ENCODE assay signal across 20 cellular contexts in genomic region chr11:17296852-17297559, GRCh38. TPM values are rescaled to one million over a fixed set of nuclear protein-coding genes. Genes with fewer than 3 reads are reported as not detected.
DNase-seq lines count a peak whose midpoint lies in the region; ATAC-seq and TF ChIP-seq lines count a peak whose summit lies in the region.
"Had no signal": no experiment of that assay in that cellular context is flagged by ENCODE, and none has a peak within 500 bp of the region (broad histone marks: within the 10 kb centered on the region; RNA-seq: fewer than 3 reads in every experiment).

No MANE protein-coding gene starts in this region.

- ATAC-seq in HG02870 (IDR thresholded peaks at IDR 0.05; ENCODE audit: unreplicated experiment) (peak; percentile 32), left colon (no peak)
- peak; percentile 75 for ATAC-seq in activated CD8-positive, alpha-beta T cell treated with anti-CD3 and anti-CD28 coated beads for 36 hours
- ATAC-seq in naive thymus-derived CD8-positive, alpha-beta T cell: peak; percentile 32 to 44
- ATAC-seq: A549 had no signal

- H3K27me3 ChIP-seq in BE2C: no peaks in the 10 kb centered on the region
- H3K27me3 ChIP-seq: adrenal gland, neutrophil, right atrium auricular region had no signal

- no peaks in the 10 kb centered on the region for H3K4me1 ChIP-seq in BE2C
- H3K4me1 ChIP-seq: A549, adrenal gland, right atrium auricular region had no signal

- H3K9me3 ChIP-seq in BE2C: no peaks in the 10 kb centered on the region
- H3K9me3 ChIP-seq: A549, adrenal gland, neutrophil, right atrium auricular region, thoracic aorta had no signal

- no peak overlapping the region for H3K4me3 ChIP-seq in BE2C (ENCODE audit: low read depth, low read length)
- H3K4me3 ChIP-seq: A549, adrenal gland, right atrium auricular region, thoracic aorta had no signal

- peaks cover 63% of the 10 kb centered on the region for H3K36me3 Mint-ChIP-seq in activated CD4-positive, alpha-beta T cell treated with anti-CD3 and anti-CD28 coated beads, Interleukin-2, amount 10 ng/mL, durations not matched to agents 7 days and 5 days (ENCODE audit: low read depth)
- peaks cover 33% of the 10 kb centered on the region for H3K36me3 Mint-ChIP-seq in activated CD8-positive, alpha-beta T cell treated with anti-CD3 and anti-CD28 coated beads for 36 hours (ENCODE audit: low read depth)
- peaks cover 0 to 89% (median 27%) of the 10 kb centered on the region in 3 donors for H3K36me3 Mint-ChIP-seq in naive thymus-derived CD8-positive, alpha-beta T cell

- intact Hi-C loops in activated CD8-positive, alpha-beta T cell treated with anti-CD3 and anti-CD28 coated beads for 36 hours (cut with micrococcal nuclease): loop anchor here (2.0 to 5.0 kb wide), 2 partner anchors 16 to 55 kb away; partner anchors contain the start of gene NCR3LG1
- intact Hi-C loops in left colon (cut with DNase I, micrococcal nuclease): no loop called here

- POLR2A ChIA-PET in activated CD4-positive, alpha-beta T cell treated with anti-CD3 and anti-CD28 coated beads, Interleukin-2, amount 10 ng/mL, durations not matched to agents 7 days and 5 days (lab: Charles Lee): no interaction called here
- POLR2A ChIA-PET in activated CD8-positive, alpha-beta T cell treated with anti-CD3 and anti-CD28 coated beads for 36 hours (lab: Charles Lee): interaction anchor here (1.2 to 2.8 kb wide), 4 partner anchors 11 to 52 kb away, joined by 3 to 12 read pairs (median 8); partner anchors contain the start of gene NUCB2
- POLR2A ChIA-PET in naive thymus-derived CD8-positive, alpha-beta T cell (lab: Charles Lee): interaction anchor here (0.6 to 1.7 kb wide), 2 partner anchors 11 to 1327 kb away, joined by 3 to 7 read pairs; no protein-coding TSS in a partner anchor

- peak overlapping the region; percentile 12 for H3K27ac Mint-ChIP-seq in activated CD4-positive, alpha-beta T cell treated with anti-CD3 and anti-CD28 coated beads, Interleukin-2, amount 10 ng/mL, durations not matched to agents 7 days and 5 days
- peak overlapping the region; percentile 52 for H3K27ac Mint-ChIP-seq in activated CD8-positive, alpha-beta T cell treated with anti-CD3 and anti-CD28 coated beads for 36 hours
- H3K27ac Mint-ChIP-seq in naive thymus-derived CD8-positive, alpha-beta T cell: peak overlapping the region; percentile 29 to 92 (median 78)

- H3K36me3 ChIP-seq in BE2C: no peaks in the 10 kb centered on the region
- H3K36me3 ChIP-seq: adrenal gland had no signal

- CTCF ChIA-PET in activated CD4-positive, alpha-beta T cell treated with anti-CD3 and anti-CD28 coated beads, Interleukin-2, amount 10 ng/mL, durations not matched to agents 7 days and 5 days (lab: Charles Lee): interaction anchor here (0.8 kb wide), 1 partner anchor 16 kb away, joined by 4 read pairs; no protein-coding TSS in a partner anchor
- CTCF ChIA-PET in activated CD8-positive, alpha-beta T cell treated with anti-CD3 and anti-CD28 coated beads for 36 hours (lab: Charles Lee): interaction anchor here (0.8 to 1.3 kb wide), 3 partner anchors 22 to 87 kb away, joined by 3 to 4 read pairs (median 3); no protein-coding TSS in a partner anchor

- no peak for DNase-seq in activated CD4-positive, alpha-beta T cell treated with anti-CD3 and anti-CD28 coated beads, Interleukin-2, amount 10 ng/mL, durations not matched to agents 7 days and 5 days
- DNase-seq in activated CD4-positive, alpha-beta T cell treated with anti-CD3 and anti-CD28 coated beads for 4 hours: no peak
- DNase-seq in activated CD8-positive, alpha-beta T cell treated with anti-CD3 and anti-CD28 coated beads for 36 hours: peak; percentile 37
- DNase-seq in naive thymus-derived CD8-positive, alpha-beta T cell: no peak
- DNase-seq in epidermal melanocyte (ENCODE audit: insufficient read length, low spot score) (no peak), BE2C (no peak), left colon (no peak)
- DNase-seq: adrenal gland, cerebellar nuclear complex, foreskin melanocyte, KG1, mammary epithelial cell, NCI-H1105 treated with DMSO at 0.1 percent for 48 hours, NCI-H226, SHP77 treated with DMSO at 0.1 percent for 48 hours had no signal

- no peaks in the 10 kb centered on the region for H3K27me3 Mint-ChIP-seq in activated CD4-positive, alpha-beta T cell treated with anti-CD3 and anti-CD28 coated beads, Interleukin-2, amount 10 ng/mL, durations not matched to agents 7 days and 5 days
- no peaks in the 10 kb centered on the region for H3K27me3 Mint-ChIP-seq in activated CD8-positive, alpha-beta T cell treated with anti-CD3 and anti-CD28 coated beads for 36 hours
- H3K27me3 Mint-ChIP-seq in naive thymus-derived CD8-positive, alpha-beta T cell: no peaks in the 10 kb centered on the region

- peaks cover 32% of the 10 kb centered on the region for H3K4me1 Mint-ChIP-seq in activated CD4-positive, alpha-beta T cell treated with anti-CD3 and anti-CD28 coated beads, Interleukin-2, amount 10 ng/mL, durations not matched to agents 7 days and 5 days
- peaks cover 55% of the 10 kb centered on the region for H3K4me1 Mint-ChIP-seq in activated CD8-positive, alpha-beta T cell treated with anti-CD3 and anti-CD28 coated beads for 36 hours (ENCODE audit: low read depth)
- H3K4me1 Mint-ChIP-seq in naive thymus-derived CD8-positive, alpha-beta T cell: peaks cover 16 to 51% (median 45%) of the 10 kb centered on the region in 4 donors

- TF ChIP-seq CTCF in activated CD8-positive, alpha-beta T cell treated with anti-CD3 and anti-CD28 coated beads for 36 hours (IDR thresholded peaks at IDR 0.05): no peak
- no peak for TF ChIP-seq CTCF in BE2C (IDR thresholded peaks at IDR 0.05; ENCODE audit: low read depth, low read length)

- no peaks in the 10 kb centered on the region for H3K9me3 Mint-ChIP-seq in activated CD4-positive, alpha-beta T cell treated with anti-CD3 and anti-CD28 coated beads, Interleukin-2, amount 10 ng/mL, durations not matched to agents 7 days and 5 days
- H3K9me3 Mint-ChIP-seq in activated CD8-positive, alpha-beta T cell treated with anti-CD3 and anti-CD28 coated beads for 36 hours: no peaks in the 10 kb centered on the region
- no peaks in the 10 kb centered on the region for H3K9me3 Mint-ChIP-seq in naive thymus-derived CD8-positive, alpha-beta T cell

- H3K4me3 Mint-ChIP-seq in activated CD4-positive, alpha-beta T cell treated with anti-CD3 and anti-CD28 coated beads, Interleukin-2, amount 10 ng/mL, durations not matched to agents 7 days and 5 days: no peak overlapping the region
- peak overlapping the region; percentile 63 for H3K4me3 Mint-ChIP-seq in activated CD8-positive, alpha-beta T cell treated with anti-CD3 and anti-CD28 coated beads for 36 hours
- H3K4me3 Mint-ChIP-seq in naive thymus-derived CD8-positive, alpha-beta T cell: peak overlapping the region; percentile 17 to 66 (median 58)

RNA-seq across cellular contexts. Expression of gene NUCB2, which starts 20.5 kb away (rescaled TPM):
- total RNA-seq in activated CD4-positive, alpha-beta T cell treated with anti-CD3 and anti-CD28 coated beads, Interleukin-2, amount 10 ng/mL, durations not matched to agents 7 days and 5 days: 100 to 1,000 TPM; 161 to 180 TPM
- total RNA-seq in activated CD8-positive, alpha-beta T cell treated with anti-CD3 and anti-CD28 coated beads for 36 hours: 10 to 100 TPM; 81.9 to 86.0 TPM
- total RNA-seq in naive thymus-derived CD8-positive, alpha-beta T cell: 100 to 1,000 TPM; 211 to 232 TPM
- polyA plus RNA-seq in naive thymus-derived CD8-positive, alpha-beta T cell: 100 to 1,000 TPM; 449 to 487 (median 476) TPM
- 12.9 TPM for polyA plus RNA-seq in BE2C (2012; ENCODE audit: insufficient read depth, insufficient read length, low read depth)
- total RNA-seq in left colon: 10 to 100 TPM; 46.6 to 53.6 TPM

RNA-seq across cellular contexts. Expression of gene NCR3LG1, which starts 54.6 kb away (rescaled TPM):
- under 1 TPM; 0.30 to 0.42 TPM for total RNA-seq in activated CD4-positive, alpha-beta T cell treated with anti-CD3 and anti-CD28 coated beads, Interleukin-2, amount 10 ng/mL, durations not matched to agents 7 days and 5 days
- total RNA-seq in activated CD8-positive, alpha-beta T cell treated with anti-CD3 and anti-CD28 coated beads for 36 hours: 1 to 10 TPM; 3.4 to 4.2 TPM
- total RNA-seq in naive thymus-derived CD8-positive, alpha-beta T cell: 1 to 10 TPM; 5.5 to 5.7 TPM
- polyA plus RNA-seq in naive thymus-derived CD8-positive, alpha-beta T cell: under 1 TPM; 0.03 to 0.28 (median 0.21) TPM
- 1.4 TPM for polyA plus RNA-seq in BE2C (2012; ENCODE audit: insufficient read depth, insufficient read length, low read depth)
- 10 to 100 TPM; 13.1 to 16.5 TPM for total RNA-seq in left colon

Comparison
In these comparisons a context has a peak if more than half of its experiments do, and no peak if none do; other contexts are left out.
1. H3K27ac Mint-ChIP-seq: peak in every context shown above with its lines; median percentile 78 in naive thymus-derived CD8-positive, alpha-beta T cell; 52 in activated CD8-positive, alpha-beta T cell treated with anti-CD3 and anti-CD28 coated beads for 36 hours; 12 in activated CD4-positive, alpha-beta T cell treated with anti-CD3 and anti-CD28 coated beads, Interleukin-2, amount 10 ng/mL, durations not matched to agents 7 days and 5 days.